1 cellular context compared by ENCODE assay signal in genomic region chr3:33582234-33582633, GRCh38.
TF ChIP-seq lines count a peak whose summit lies in the region.

No MANE protein-coding gene starts in this region.

TF ChIP-seq in WTC11, 78 proteins besides CTCF, POLR2A, EP300 and RAD21 (continued from another document):
- TF ChIP-seq FOXP1 (CRISPR knock-in tag; IDR thresholded peaks at IDR 0.05; ENCODE audit: borderline replicate concordance) = no peak
- no peak for TF ChIP-seq ZNF416 (CRISPR knock-in tag; IDR thresholded peaks at IDR 0.05)
- TF ChIP-seq MLX (CRISPR knock-in tag; IDR thresholded peaks at IDR 0.05) = no peak
- no peak for TF ChIP-seq TP53 (CRISPR knock-in tag; IDR thresholded peaks at IDR 0.05)
- TF ChIP-seq ZNF423 (CRISPR knock-in tag; IDR thresholded peaks at IDR 0.05) = no peak
- no peak for TF ChIP-seq ZNF425 (CRISPR knock-in tag; conservative IDR thresholded peaks at IDR 0.05)
